In genomic region chr7:7596156-7596555, GRCh38 we compare ENCODE assay signal across 1 cellular context.
TF ChIP-seq lines count a peak whose summit lies in the region.

No MANE protein-coding gene starts in this region.

TF ChIP-seq in HepG2, 621 proteins besides CTCF, POLR2A, EP300 and RAD21:
- TF ChIP-seq ZNF746 (CRISPR knock-in tag; IDR thresholded peaks at IDR 0.05) (no peak), ETV5 (CRISPR knock-in tag; IDR thresholded peaks at IDR 0.05; ENCODE audit: borderline replicate concordance) (no peak), FOSL1 (CRISPR knock-in tag; IDR thresholded peaks at IDR 0.05; ENCODE audit: borderline replicate concordance) (no peak), JARID2 (CRISPR knock-in tag; IDR thresholded peaks at IDR 0.05; ENCODE audit: insufficient replicate concordance) (no peak), ZSCAN31 (CRISPR knock-in tag; IDR thresholded peaks at IDR 0.05; ENCODE audit: low read depth) (no peak), ELK4 (CRISPR knock-in tag; IDR thresholded peaks at IDR 0.05; ENCODE audit: borderline replicate concordance) (no peak), ZBED4 (CRISPR knock-in tag; IDR thresholded peaks at IDR 0.05; ENCODE audit: borderline replicate concordance) (no peak), MAX (IDR thresholded peaks at IDR 0.05) (no peak), KDM6A (CRISPR knock-in tag; IDR thresholded peaks at IDR 0.05; ENCODE audit: low read depth) (no peak), ZNF121 (CRISPR knock-in tag; IDR thresholded peaks at IDR 0.05) (no peak), KLF15 (CRISPR knock-in tag; IDR thresholded peaks at IDR 0.05; ENCODE audit: borderline replicate concordance) (no peak), ZNF501 (CRISPR knock-in tag; IDR thresholded peaks at IDR 0.05) (no peak)
